Comparison of ENCODE assay signal across 1 cellular context in the genomic region with DNA sequence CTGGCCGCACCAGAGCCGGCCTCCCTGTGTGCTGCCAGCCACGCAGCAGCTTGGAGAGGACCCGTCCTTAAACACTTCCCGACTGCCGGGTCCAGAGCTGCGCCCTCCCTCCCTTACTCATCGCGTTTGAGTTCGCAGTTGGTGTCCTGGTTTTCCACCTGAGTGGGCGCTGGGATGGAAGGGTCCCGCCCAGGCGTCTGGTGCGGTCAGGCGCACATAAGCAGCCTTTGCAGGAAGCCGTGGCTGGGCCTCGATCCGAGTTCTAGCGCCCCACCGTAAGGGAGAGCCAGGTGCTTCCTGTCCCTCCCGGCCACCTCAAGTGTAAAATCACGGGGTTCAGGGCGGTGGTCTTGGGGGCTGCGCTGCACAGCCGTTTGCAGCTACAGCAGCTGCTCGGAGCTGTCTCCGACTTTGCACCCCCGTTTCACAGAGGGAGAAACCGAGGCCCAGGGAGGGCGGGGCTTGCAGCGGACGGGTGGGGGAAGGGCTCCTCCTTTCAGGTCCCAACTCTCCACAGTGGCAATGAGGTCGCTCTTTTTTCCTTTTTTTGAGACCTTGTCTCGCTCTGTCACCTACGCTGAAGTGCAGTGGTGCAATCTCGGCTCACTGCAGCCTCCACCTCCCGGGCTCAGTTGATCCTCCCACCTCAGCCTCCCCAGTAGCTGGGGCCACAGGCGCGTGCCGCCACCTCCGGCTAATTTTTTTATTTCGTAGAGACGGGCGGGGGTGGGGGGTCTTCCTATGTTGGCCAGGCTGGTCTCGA.
TF ChIP-seq lines count a peak whose summit lies in the region.

No MANE protein-coding gene starts in this region.

TF ChIP-seq in H1, 55 proteins besides CTCF, POLR2A, EP300 and RAD21 (continued from another document):
- TF ChIP-seq SP2 (IDR thresholded peaks at IDR 0.05; ENCODE audit: low read length) (no peak), KDM4A (IDR thresholded peaks at IDR 0.05; ENCODE audit: low read depth, low read length, severe bottlenecking) (no peak), POLR2AphosphoS5 (IDR thresholded peaks at IDR 0.05; ENCODE audit: low read depth, low read length) (no peak), SAP30 (IDR thresholded peaks at IDR 0.05; ENCODE audit: insufficient read depth, insufficient replicate concordance, low read length) (no peak), CHD1 (IDR thresholded peaks at IDR 0.05; ENCODE audit: low read depth, low read length) (no peak)
- TF ChIP-seq, protein P1, sequence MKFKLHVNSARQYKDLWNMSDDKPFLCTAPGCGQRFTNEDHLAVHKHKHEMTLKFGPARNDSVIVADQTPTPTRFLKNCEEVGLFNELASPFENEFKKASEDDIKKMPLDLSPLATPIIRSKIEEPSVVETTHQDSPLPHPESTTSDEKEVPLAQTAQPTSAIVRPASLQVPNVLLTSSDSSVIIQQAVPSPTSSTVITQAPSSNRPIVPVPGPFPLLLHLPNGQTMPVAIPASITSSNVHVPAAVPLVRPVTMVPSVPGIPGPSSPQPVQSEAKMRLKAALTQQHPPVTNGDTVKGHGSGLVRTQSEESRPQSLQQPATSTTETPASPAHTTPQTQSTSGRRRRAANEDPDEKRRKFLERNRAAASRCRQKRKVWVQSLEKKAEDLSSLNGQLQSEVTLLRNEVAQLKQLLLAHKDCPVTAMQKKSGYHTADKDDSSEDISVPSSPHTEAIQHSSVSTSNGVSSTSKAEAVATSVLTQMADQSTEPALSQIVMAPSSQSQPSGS (IDR thresholded peaks at IDR 0.05; ENCODE audit: low read length): no peak
